14 cellular contexts compared by ENCODE assay signal in the genomic region with DNA sequence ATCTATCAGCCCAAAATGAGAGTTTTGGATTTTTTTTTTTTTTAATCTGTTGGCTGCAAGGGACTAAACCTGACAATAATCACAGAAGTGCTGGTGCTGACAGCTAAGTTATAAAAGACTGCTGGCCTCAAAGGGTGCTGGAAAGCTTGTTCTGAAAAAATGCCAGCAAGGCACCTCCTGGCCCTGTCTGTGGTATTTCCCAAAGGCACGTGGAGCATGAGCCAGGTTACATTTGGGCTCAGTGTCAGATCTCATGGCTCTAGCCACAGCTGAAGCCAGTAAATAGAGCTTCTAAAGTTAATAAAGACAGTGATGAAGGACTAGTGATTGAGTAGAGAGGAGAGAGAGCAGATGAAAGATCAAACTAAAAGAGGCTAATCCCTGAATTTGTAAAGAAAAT.
DNase-seq lines count a peak whose midpoint lies in the region; ATAC-seq and TF ChIP-seq lines count a peak whose summit lies in the region.
"Had no signal": no experiment of that assay in that cellular context is flagged by ENCODE, and none has a peak within 500 bp of the region (broad histone marks: within the 10 kb centered on the region; RNA-seq: fewer than 3 reads in every experiment).

No MANE protein-coding gene starts in this region.

- H3K9me3 Mint-ChIP-seq in GM23338: peaks cover 31% of the 10 kb centered on the region
- peaks cover 6% of the 10 kb centered on the region for H3K9me3 Mint-ChIP-seq in type B pancreatic cell

- H3K4me1 ChIP-seq in GM23338 (ENCODE audit: insufficient read depth) (peaks cover 12% of the 10 kb centered on the region; the same call in 1 of the 2 replicates), body of pancreas (no peaks in the 10 kb centered on the region), BE2C (no peaks in the 10 kb centered on the region)

- H3K9me3 ChIP-seq in body of pancreas (no peaks in the 10 kb centered on the region), BE2C (no peaks in the 10 kb centered on the region)
- H3K9me3 ChIP-seq: HAP-1 had no signal

- no peak overlapping the region for H3K4me2 ChIP-seq in GM23338

- no peak overlapping the region for H2AFZ ChIP-seq in GM23338
- H2AFZ ChIP-seq: GM23248 had no signal

- H3K27ac Mint-ChIP-seq in GM23338 (no peak overlapping the region; the same call in 1 of the 2 replicates), type B pancreatic cell (peak overlapping the region; percentile 8)
- H3K27ac Mint-ChIP-seq: CD14-positive monocyte; CD8-positive, alpha-beta T cell; IgD-negative memory B cell had no signal

- no peaks in the 10 kb centered on the region for H3K27me3 Mint-ChIP-seq in GM23338 (ENCODE audit: insufficient read depth, low read depth, poor library complexity)
- H3K27me3 Mint-ChIP-seq in type B pancreatic cell: no peaks in the 10 kb centered on the region
- H3K27me3 Mint-ChIP-seq: IgD-negative memory B cell had no signal

- no peaks in the 10 kb centered on the region for H3F3A ChIP-seq in GM23338 (replicated peaks; ENCODE audit: low read depth)

- no peaks in the 10 kb centered on the region for H3K79me2 ChIP-seq in GM23338 (replicated peaks; ENCODE audit: insufficient read depth)

- H3K4me1 Mint-ChIP-seq in GM23338 (peaks cover 22% of the 10 kb centered on the region), type B pancreatic cell (ENCODE audit: unreplicated experiment) (peaks cover 5% of the 10 kb centered on the region)
- H3K4me1 Mint-ChIP-seq: CD14-positive monocyte, IgD-negative memory B cell had no signal

- peaks cover 38% of the 10 kb centered on the region for H3K36me3 Mint-ChIP-seq in GM23338 (ENCODE audit: low read depth)
- no peaks in the 10 kb centered on the region for H3K36me3 Mint-ChIP-seq in type B pancreatic cell
- H3K36me3 Mint-ChIP-seq: CD14-positive monocyte; CD8-positive, alpha-beta T cell; IgD-negative memory B cell had no signal

- DNase-seq in GM23338 (ENCODE audit: low spot score) (no peak), body of pancreas (peak in 3 of 4 donors; percentile 3 to 17 (median 12)), iPS-NIHi11 (ENCODE audit: low spot score) (peak; percentile 10), type B pancreatic cell (ENCODE audit: extremely low spot score, unreplicated experiment) (no peak), BE2C (no peak), cardiac septum (ENCODE audit: low spot score) (no peak)
- DNase-seq: CD8-positive, alpha-beta T cell; COR-L47; DMS53; GM23248 had no signal

- H3K27me3 ChIP-seq in GM23338 (ENCODE audit: insufficient read depth): no peaks in the 10 kb centered on the region
- H3K27me3 ChIP-seq in body of pancreas: no peaks in the 10 kb centered on the region
- H3K27me3 ChIP-seq in BE2C: no peaks in the 10 kb centered on the region

- no peak for TF ChIP-seq POLR2A in body of pancreas (IDR thresholded peaks at IDR 0.05)

- H3K4me3 ChIP-seq in GM23338 (no peak overlapping the region), body of pancreas (no peak overlapping the region), BE2C (ENCODE audit: low read depth, low read length) (no peak overlapping the region)
- H3K4me3 ChIP-seq: GM23248, HAP-1 had no signal

- H3K4me3 Mint-ChIP-seq in GM23338 (no peak overlapping the region), type B pancreatic cell (no peak overlapping the region)
- H3K4me3 Mint-ChIP-seq: CD14-positive monocyte; CD8-positive, alpha-beta T cell; IgD-negative memory B cell had no signal

- H4K20me1 ChIP-seq in GM23338 (replicated peaks; ENCODE audit: insufficient read depth): no peaks in the 10 kb centered on the region

- intact Hi-C loops in body of pancreas (cut with DNase I) (no loop called here), cardiac septum (cut with DNase I) (no loop called here)

- 0 to 5% methylated on average over 1 of the region's 1 CpG for WGBS in body of pancreas, 2 donors

- ATAC-seq in GM23338 (no peak), body of pancreas (no peak), HG02938 (IDR thresholded peaks at IDR 0.05; ENCODE audit: unreplicated experiment) (no peak)
- ATAC-seq: CD8-positive, alpha-beta T cell had no signal

- no peaks in the 10 kb centered on the region for H3K36me3 ChIP-seq in GM23338 (ENCODE audit: insufficient read depth)
- no peaks in the 10 kb centered on the region for H3K36me3 ChIP-seq in body of pancreas (replicated peaks in 1 of 2; ENCODE audit: insufficient read depth in 1 of 2, low read depth in 2 of 2)
- no peaks in the 10 kb centered on the region for H3K36me3 ChIP-seq in BE2C
- H3K36me3 ChIP-seq: HAP-1 had no signal

- H3K9me2 ChIP-seq in GM23338 (ENCODE audit: insufficient read depth): no peaks in the 10 kb centered on the region

- peak overlapping the region; percentile 56; the same call in 1 of the 2 replicates for H3K27ac ChIP-seq in GM23338 (ENCODE audit: low read depth)
- H3K27ac ChIP-seq in body of pancreas: no peak overlapping the region
- H3K27ac ChIP-seq: GM23248 had no signal

- TF ChIP-seq CTCF in GM23338 (conservative IDR thresholded peaks at IDR 0.05; ENCODE audit: low read depth in 2 of 2) (no peak), body of pancreas (IDR thresholded peaks at IDR 0.05) (no peak), type B pancreatic cell (conservative IDR thresholded peaks at IDR 0.05) (no peak), BE2C (IDR thresholded peaks at IDR 0.05; ENCODE audit: low read depth, low read length) (no peak)

TF ChIP-seq in GM23338, 12 proteins besides CTCF, POLR2A, EP300 and RAD21 (continues in another document):
- TF ChIP-seq, protein P1, sequence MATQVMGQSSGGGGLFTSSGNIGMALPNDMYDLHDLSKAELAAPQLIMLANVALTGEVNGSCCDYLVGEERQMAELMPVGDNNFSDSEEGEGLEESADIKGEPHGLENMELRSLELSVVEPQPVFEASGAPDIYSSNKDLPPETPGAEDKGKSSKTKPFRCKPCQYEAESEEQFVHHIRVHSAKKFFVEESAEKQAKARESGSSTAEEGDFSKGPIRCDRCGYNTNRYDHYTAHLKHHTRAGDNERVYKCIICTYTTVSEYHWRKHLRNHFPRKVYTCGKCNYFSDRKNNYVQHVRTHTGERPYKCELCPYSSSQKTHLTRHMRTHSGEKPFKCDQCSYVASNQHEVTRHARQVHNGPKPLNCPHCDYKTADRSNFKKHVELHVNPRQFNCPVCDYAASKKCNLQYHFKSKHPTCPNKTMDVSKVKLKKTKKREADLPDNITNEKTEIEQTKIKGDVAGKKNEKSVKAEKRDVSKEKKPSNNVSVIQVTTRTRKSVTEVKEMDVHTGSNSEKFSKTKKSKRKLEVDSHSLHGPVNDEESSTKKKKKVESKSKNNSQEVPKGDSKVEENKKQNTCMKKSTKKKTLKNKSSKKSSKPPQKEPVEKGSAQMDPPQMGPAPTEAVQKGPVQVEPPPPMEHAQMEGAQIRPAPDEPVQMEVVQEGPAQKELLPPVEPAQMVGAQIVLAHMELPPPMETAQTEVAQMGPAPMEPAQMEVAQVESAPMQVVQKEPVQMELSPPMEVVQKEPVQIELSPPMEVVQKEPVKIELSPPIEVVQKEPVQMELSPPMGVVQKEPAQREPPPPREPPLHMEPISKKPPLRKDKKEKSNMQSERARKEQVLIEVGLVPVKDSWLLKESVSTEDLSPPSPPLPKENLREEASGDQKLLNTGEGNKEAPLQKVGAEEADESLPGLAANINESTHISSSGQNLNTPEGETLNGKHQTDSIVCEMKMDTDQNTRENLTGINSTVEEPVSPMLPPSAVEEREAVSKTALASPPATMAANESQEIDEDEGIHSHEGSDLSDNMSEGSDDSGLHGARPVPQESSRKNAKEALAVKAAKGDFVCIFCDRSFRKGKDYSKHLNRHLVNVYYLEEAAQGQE (IDR thresholded peaks at IDR 0.05; ENCODE audit: unreplicated experiment): no peak
- no peak for TF ChIP-seq CREB1 (CRISPR knock-in tag; IDR thresholded peaks at IDR 0.05; ENCODE audit: low read depth)

Comparison
In these comparisons a context has a peak if more than half of its experiments do, and no peak if none do; other contexts are left out.
1. DNase-seq: peak in body of pancreas (3 of 4) and iPS-NIHi11 (single experiment); none in GM23338 (single experiment), type B pancreatic cell (single experiment), BE2C (single experiment) and cardiac septum (single experiment).